In the genomic region with DNA sequence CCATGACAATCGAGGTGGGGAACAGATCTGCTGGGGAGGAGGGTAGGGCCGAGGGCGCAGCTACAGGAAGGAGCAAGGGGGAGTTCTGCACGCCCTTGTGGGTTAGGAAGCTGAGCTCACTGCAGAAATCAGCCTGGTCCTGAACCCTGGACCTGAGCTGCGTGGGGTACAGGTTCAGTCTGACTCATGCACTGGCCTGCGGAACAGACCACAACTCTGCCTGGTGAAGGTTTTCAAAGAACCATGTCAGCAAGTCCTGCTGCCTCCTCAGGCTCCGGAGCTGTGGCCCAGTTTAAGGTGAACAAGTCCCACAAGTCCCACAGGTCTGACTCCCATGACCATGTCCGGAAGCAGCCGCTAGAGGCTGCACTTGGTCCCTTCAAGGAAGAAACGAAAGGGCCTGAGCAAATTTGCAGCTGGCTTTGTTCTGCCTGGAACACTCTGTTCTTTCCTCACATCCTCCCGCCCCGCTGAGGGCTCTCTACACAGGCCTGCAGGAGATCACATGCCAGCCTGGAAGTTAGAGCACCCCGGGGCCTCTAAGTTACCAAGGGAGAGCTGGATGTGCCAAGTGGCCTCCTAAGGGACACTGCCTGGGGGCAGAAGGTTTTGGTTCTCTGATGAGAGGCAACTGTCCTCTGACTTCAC, we compare ENCODE assay signal across 8 cellular contexts. TPM values are rescaled to one million over a fixed set of nuclear protein-coding genes. Genes with fewer than 3 reads are reported as not detected.
A peak's percentile ranks its signal among the peaks of the same experiment; 100 is the strongest.
DNase-seq lines count a peak whose midpoint lies in the region; ATAC-seq, FAIRE-seq and TF ChIP-seq lines count a peak whose summit lies in the region.

No MANE protein-coding gene starts in this region.

- no peaks in the 10 kb centered on the region for H3K36me3 ChIP-seq in WERI-Rb-1
- no peaks in the 10 kb centered on the region for H3K36me3 ChIP-seq in bronchial epithelial cell (ENCODE audit: control insufficient read depth, insufficient read depth, low read length)

- peak; percentile 52 for ATAC-seq in HG02840 (IDR thresholded peaks at IDR 0.05; ENCODE audit: low FRiP score, unreplicated experiment)

- H3K9me3 ChIP-seq in WERI-Rb-1 (ENCODE audit: severe bottlenecking): no peaks in the 10 kb centered on the region

- H3K27me3 ChIP-seq in WERI-Rb-1 (ENCODE audit: insufficient read depth, low read depth, severe bottlenecking): no peaks in the 10 kb centered on the region
- H3K27me3 ChIP-seq in bronchial epithelial cell (ENCODE audit: control insufficient read depth, insufficient read depth, low read length): no peaks in the 10 kb centered on the region

- H3K4me3 ChIP-seq in WERI-Rb-1 (ENCODE audit: low read depth, low read length) (no peak overlapping the region), bronchial epithelial cell (ENCODE audit: low read depth, low read length) (no peak overlapping the region)

- FAIRE-seq in bronchial epithelial cell (lab: Jason Lieb, UNC): no peak

- H3K27ac ChIP-seq in WERI-Rb-1: peak overlapping the region; percentile 57

- DNase-seq in NCI-H2029 (lab: John Stamatoyannopoulos, UW): peak; percentile 19
- no peak for DNase-seq in NCI-H2029 treated with DMSO at 0.1 percent for 48 hours (lab: John Stamatoyannopoulos, UW)
- peak; percentile 30 for DNase-seq in NCI-H146 treated with DMSO at 0.1 percent for 48 hours (lab: John Stamatoyannopoulos, UW; ENCODE audit: unreplicated experiment)
- peak; percentile 93 for DNase-seq in WERI-Rb-1
- peak; percentile 86 for DNase-seq in bronchial epithelial cell (ENCODE audit: low read depth)
- DNase-seq in kidney glomerular epithelial cell (lab: John Stamatoyannopoulos, UW): peak; percentile 92
- DNase-seq in stimulated activated CD4-positive, alpha-beta T cell treated with anti-CD3 and anti-CD28 coated beads, Interleukin-4, amount 100 ng/mL, for 1 hour: peak; percentile 52

- TF ChIP-seq CTCF in WERI-Rb-1 (IDR thresholded peaks at IDR 0.05; ENCODE audit: low read depth, low read length) (peak; percentile 99), bronchial epithelial cell (IDR thresholded peaks at IDR 0.05; ENCODE audit: insufficient read depth, low read length, severe bottlenecking) (peak; percentile 99)

RNA-seq across cellular contexts. Expression of a gene that starts 49.3 kb away (rescaled TPM):
- total RNA-seq in bronchial epithelial cell: 41.1 and 53.4 TPM in 2 replicates
